Comparison of ENCODE assay signal across 19 cellular contexts in the genomic region with DNA sequence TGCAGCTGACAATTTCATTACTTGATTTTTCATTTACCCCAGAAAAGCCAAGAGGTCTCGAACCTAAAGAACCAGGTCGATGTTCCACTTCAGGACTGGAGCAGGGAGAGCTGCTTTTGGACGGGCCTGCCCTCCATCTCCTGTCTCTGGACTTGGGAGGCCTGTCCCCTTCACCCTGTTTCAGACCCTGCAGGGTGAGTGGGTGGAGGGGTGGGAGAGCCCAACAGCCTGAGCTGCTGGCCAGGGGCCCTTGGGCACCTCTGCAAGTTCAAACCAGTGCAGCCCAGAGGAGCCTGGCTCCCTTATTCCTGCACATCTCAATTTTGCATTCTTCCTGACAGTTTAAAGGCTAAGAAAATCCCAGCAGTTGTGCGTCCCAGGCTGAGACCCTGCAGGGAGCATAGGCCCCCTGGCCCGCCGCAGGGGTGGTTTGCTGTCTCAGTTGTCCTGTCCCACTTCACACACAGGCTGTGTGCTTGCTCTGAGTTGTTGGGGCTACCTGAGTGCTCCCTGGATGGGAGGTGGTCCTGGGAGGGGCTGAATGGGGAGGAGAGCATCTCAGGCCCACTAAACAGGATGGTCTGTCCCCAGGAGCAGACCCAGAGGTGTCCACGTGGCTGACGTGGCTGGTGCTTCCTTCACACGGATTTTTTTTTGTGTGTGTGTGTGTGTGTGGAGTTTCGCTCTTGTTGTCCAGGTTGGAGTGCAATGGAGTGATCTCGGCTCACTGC.
DNase-seq lines count a peak whose midpoint lies in the region; ATAC-seq and TF ChIP-seq lines count a peak whose summit lies in the region.
"Had no signal": no experiment of that assay in that cellular context is flagged by ENCODE, and none has a peak within 500 bp of the region (broad histone marks: within the 10 kb centered on the region; RNA-seq: fewer than 3 reads in every experiment).

No MANE protein-coding gene starts in this region.

- H3K9me3 ChIP-seq in upper lobe of right lung (no peaks in the 10 kb centered on the region), spleen (no peaks in the 10 kb centered on the region)
- H3K9me3 ChIP-seq: Peyer's patch had no signal

- TF ChIP-seq CTCF in nephron (IDR thresholded peaks at IDR 0.05; ENCODE audit: unreplicated experiment in 3 of 3) (no peak), upper lobe of right lung (IDR thresholded peaks at IDR 0.05) (no peak), spleen (IDR thresholded peaks at IDR 0.05 in 8 of 11, conservative IDR thresholded peaks at IDR 0.05 in 3 of 11) (no peak)

- H3K4me3 ChIP-seq in upper lobe of right lung (no peak overlapping the region), spleen (no peak overlapping the region)
- H3K4me3 ChIP-seq: Peyer's patch had no signal

- 83 to 92% (median 85%) methylated on average over 8 to 11 of the region's 11 CpGs for WGBS in spleen, 5 donors

- ATAC-seq in activated CD8-positive, alpha-beta memory T cell treated with anti-CD3 and anti-CD28 coated beads, Interleukin-2, amount 10 ng/mL, durations not matched to agents 7 days and 5 days, result no peak
- ATAC-seq in upper lobe of right lung (no peak), HG03196 (IDR thresholded peaks at IDR 0.05; ENCODE audit: unreplicated experiment) (no peak)
- ATAC-seq: Right ventricle myocardium inferior had no signal

- intact Hi-C loops in upper lobe of right lung (cut with DNase I), result no loop called here
- intact Hi-C loops in spleen (cut with DNase I; ENCODE audit: low total_unique reads), result no loop called here

- no peaks in the 10 kb centered on the region for H3K27me3 Mint-ChIP-seq in activated CD8-positive, alpha-beta memory T cell treated with anti-CD3 and anti-CD28 coated beads, Interleukin-2, amount 10 ng/mL, durations not matched to agents 7 days and 5 days
- H3K27me3 Mint-ChIP-seq in nephron (ENCODE audit: low read depth), result peaks cover 14% of the 10 kb centered on the region
- H3K27me3 Mint-ChIP-seq: CD4-positive, CD25-positive, alpha-beta regulatory T cell; IgD-negative memory B cell had no signal

- no peaks in the 10 kb centered on the region for H3K4me1 Mint-ChIP-seq in activated CD8-positive, alpha-beta memory T cell treated with anti-CD3 and anti-CD28 coated beads, Interleukin-2, amount 10 ng/mL, durations not matched to agents 7 days and 5 days
- peaks cover 64% of the 10 kb centered on the region for H3K4me1 Mint-ChIP-seq in nephron
- H3K4me1 Mint-ChIP-seq: B cell had no signal

- DNase-seq in activated CD8-positive, alpha-beta memory T cell treated with anti-CD3 and anti-CD28 coated beads, Interleukin-2, amount 10 ng/mL, durations not matched to agents 7 days and 5 days, result peak; percentile 12
- peak; percentile 33 for DNase-seq in ecto neural progenitor cell (ENCODE audit: low spot score)
- DNase-seq in upper lobe of right lung, result peak; percentile 40
- no peak for DNase-seq in spleen
- DNase-seq in SKM-1 treated with dmso at 0.1 percent for 144 hours (lab: John Stamatoyannopoulos, UW; ENCODE audit: unreplicated experiment), result no peak
- DNase-seq: CD4-positive, CD25-positive, alpha-beta regulatory T cell; DMS53; HCEC 1CT; Kasumi-1; MM.1S; NCI-H226; NCI-H526 had no signal

- no peaks in the 10 kb centered on the region for H3K36me3 Mint-ChIP-seq in activated CD8-positive, alpha-beta memory T cell treated with anti-CD3 and anti-CD28 coated beads, Interleukin-2, amount 10 ng/mL, durations not matched to agents 7 days and 5 days
- no peaks in the 10 kb centered on the region for H3K36me3 Mint-ChIP-seq in nephron (ENCODE audit: low read depth)
- H3K36me3 Mint-ChIP-seq: CD4-positive, CD25-positive, alpha-beta regulatory T cell; IgD-negative memory B cell had no signal

- H3K27ac Mint-ChIP-seq in activated CD8-positive, alpha-beta memory T cell treated with anti-CD3 and anti-CD28 coated beads, Interleukin-2, amount 10 ng/mL, durations not matched to agents 7 days and 5 days, result no peak overlapping the region
- peak overlapping the region in 2 of 3 experiments; percentile 37 to 53 for H3K27ac Mint-ChIP-seq in nephron
- H3K27ac Mint-ChIP-seq: B cell; CD4-positive, CD25-positive, alpha-beta regulatory T cell; IgD-negative memory B cell had no signal

- no peak for TF ChIP-seq POLR2A in spleen (IDR thresholded peaks at IDR 0.05)

- H3K4me1 ChIP-seq in upper lobe of right lung, result no peaks in the 10 kb centered on the region
- no peaks in the 10 kb centered on the region for H3K4me1 ChIP-seq in spleen
- H3K4me1 ChIP-seq: Peyer's patch had no signal

- no peak overlapping the region for H3K4me3 Mint-ChIP-seq in activated CD8-positive, alpha-beta memory T cell treated with anti-CD3 and anti-CD28 coated beads, Interleukin-2, amount 10 ng/mL, durations not matched to agents 7 days and 5 days
- no peak overlapping the region for H3K4me3 Mint-ChIP-seq in nephron
- H3K4me3 Mint-ChIP-seq: B cell; CD4-positive, CD25-positive, alpha-beta regulatory T cell; IgD-negative memory B cell had no signal

- H3K9me3 Mint-ChIP-seq in activated CD8-positive, alpha-beta memory T cell treated with anti-CD3 and anti-CD28 coated beads, Interleukin-2, amount 10 ng/mL, durations not matched to agents 7 days and 5 days (ENCODE audit: low read depth), result no peaks in the 10 kb centered on the region
- H3K9me3 Mint-ChIP-seq in nephron, result no peaks in the 10 kb centered on the region
- H3K9me3 Mint-ChIP-seq: CD4-positive, CD25-positive, alpha-beta regulatory T cell; IgD-negative memory B cell had no signal

- CTCF ChIA-PET in activated CD8-positive, alpha-beta memory T cell treated with anti-CD3 and anti-CD28 coated beads, Interleukin-2, amount 10 ng/mL, durations not matched to agents 7 days and 5 days (lab: Charles Lee), result no interaction called here

- H3K27me3 ChIP-seq in upper lobe of right lung (peaks cover 8% of the 10 kb centered on the region), spleen (replicated peaks in 1 of 7) (peaks cover 0 to 24% (median 0%) of the 10 kb centered on the region in 7 donors)
- H3K27me3 ChIP-seq: Peyer's patch had no signal

- H3K27ac ChIP-seq in upper lobe of right lung (no peak overlapping the region), spleen (no peak overlapping the region)
- H3K27ac ChIP-seq: HL-60, Peyer's patch had no signal

- no peaks in the 10 kb centered on the region for H3K36me3 ChIP-seq in upper lobe of right lung
- no peaks in the 10 kb centered on the region for H3K36me3 ChIP-seq in spleen
- H3K36me3 ChIP-seq: Peyer's patch had no signal

Comparison
In these comparisons a context has a peak if more than half of its experiments do, and no peak if none do; other contexts are left out.
1. DNase-seq: peak in activated CD8-positive, alpha-beta memory T cell treated with anti-CD3 and anti-CD28 coated beads, Interleukin-2, amount 10 ng/mL, durations not matched to agents 7 days and 5 days (single experiment), ecto neural progenitor cell (single experiment) and upper lobe of right lung (single experiment); none in spleen (single experiment) and SKM-1 treated with dmso at 0.1 percent for 144 hours (single experiment).